ENCODE assay signal across 22 cellular contexts in genomic region chr10:36351159-36351558, GRCh38.
"Had no signal": no experiment of that assay in that cellular context is flagged by ENCODE, and none has a peak within 500 bp of the region (broad histone marks: within the 10 kb centered on the region; RNA-seq: fewer than 3 reads in every experiment).

No MANE protein-coding gene starts in this region.

- H3K27me3 ChIP-seq: body of pancreas, dorsolateral prefrontal cortex, esophagus squamous epithelium, hepatocyte, tibial artery had no signal

- H2AFZ ChIP-seq: hepatocyte had no signal

- H3K36me3 ChIP-seq: esophagus squamous epithelium, tibial artery had no signal

- ATAC-seq: activated CD4-positive, alpha-beta T cell treated with anti-CD3 and anti-CD28 coated beads for 36 hours; activated T-cell treated with anti-CD3 and anti-CD28 coated beads, Interleukin-2, amount 50 U/mL, for 72 hours; body of pancreas; effector memory CD8-positive, alpha-beta T cell; natural killer cell treated with Interleukin-12 subunit alpha and Interleukin-12 subunit beta and Interleukin-15 and Interleukin-18, amount 100 ng/mL, for 72 hours; stimulated activated naive CD8-positive, alpha-beta T cell treated with anti-CD3 and anti-CD28 coated beads, Interleukin-15, amount 100 ng/mL, for 72 hours had no signal

- H3K4me2 ChIP-seq: hepatocyte had no signal

- DNase-seq: activated B cell treated with CpG ODN at 0.5 μM for 24 hours; activated CD4-positive, alpha-beta T cell treated with anti-CD3 and anti-CD28 coated beads for 36 hours; activated CD4-positive, alpha-beta T cell treated with anti-CD3 and anti-CD28 coated beads, Interleukin-2, amount 50 U/mL, for 48 hours; activated effector memory CD4-positive, alpha-beta T cell treated with Interleukin-2 at 50 U/mL for 16 hours; activated naive CD4-positive, alpha-beta T cell treated with anti-CD3 and anti-CD28 coated beads for 36 hours; activated naive CD8-positive, alpha-beta T cell treated with anti-CD3 and anti-CD28 coated beads, Interleukin-2, amount 10 ng/mL, durations not matched to agents 7 days and 5 days; activated T-cell treated with anti-CD3 and anti-CD28 coated beads, Interleukin-2, amount 50 U/mL, for 72 hours; body of pancreas; central memory CD4-positive, alpha-beta T cell; dorsolateral prefrontal cortex; effector memory CD8-positive, alpha-beta T cell; esophagus squamous epithelium; glutamatergic neuron; immature natural killer cell; kidney glomerular epithelial cell; midbrain; stimulated activated CD4-positive, alpha-beta T cell treated with anti-CD3 and anti-CD28 coated beads, Interleukin-1b, Interleukin-23, amount 100 ng/mL, for 48 hours; stimulated activated naive CD8-positive, alpha-beta T cell treated with anti-CD3 and anti-CD28 coated beads, Interleukin-15, amount 100 ng/mL, for 72 hours; T1000; tibial artery had no signal

- H3K4me3 ChIP-seq: body of pancreas, dorsolateral prefrontal cortex, esophagus squamous epithelium, hepatocyte, tibial artery had no signal

- H3K4me1 ChIP-seq: body of pancreas, esophagus squamous epithelium had no signal

- H3K79me2 ChIP-seq: hepatocyte had no signal

- H3K9me3 ChIP-seq: body of pancreas, esophagus squamous epithelium, tibial artery had no signal

- H3K27ac ChIP-seq: body of pancreas, dorsolateral prefrontal cortex, esophagus squamous epithelium, hepatocyte, tibial artery had no signal
